Comparison of ENCODE assay signal across 15 cellular contexts in genomic region chr19:28715157-28715556, GRCh38.
"Had no signal": no experiment of that assay in that cellular context is flagged by ENCODE, and none has a peak within 500 bp of the region (broad histone marks: within the 10 kb centered on the region; RNA-seq: fewer than 3 reads in every experiment).

No MANE protein-coding gene starts in this region.

- H3K36me3 ChIP-seq: left lung, neutrophil, ovary, right atrium auricular region, tibial nerve had no signal

- ATAC-seq: left lung, psoas muscle had no signal

- H3K4me3 ChIP-seq: left lung, ovary, psoas muscle, right atrium auricular region, tibial nerve had no signal

- H3K27ac ChIP-seq: left lung, neutrophil, ovary, psoas muscle, right atrium auricular region, tibial nerve had no signal

- H3K27me3 ChIP-seq: left lung, neutrophil, ovary, right atrium auricular region, tibial nerve had no signal

- H3K4me1 ChIP-seq: left lung, psoas muscle, right atrium auricular region, tibial nerve had no signal

- DNase-seq: activated CD4-positive, alpha-beta T cell treated with anti-CD3 and anti-CD28 coated beads for 1 hour; activated CD4-positive, alpha-beta T cell treated with anti-CD3 and anti-CD28 coated beads, Interleukin-2, amount 50 U/mL, for 1 hour; activated T-cell treated with anti-CD3 and anti-CD28 coated beads, Interleukin-2, amount 50 U/mL, for 1 hour; aorta; caudate nucleus; effector CD8-positive, alpha-beta T cell; erythroblast; foreskin fibroblast; left lung; ovary; psoas muscle; stimulated activated CD4-positive, alpha-beta T cell treated with anti-CD3 and anti-CD28 coated beads, Interleukin-12 subunit alpha, Interleukin-12 subunit beta, amount 100 ng/mL, for 4 hours had no signal

- H3K9me3 ChIP-seq: left lung, neutrophil, ovary, psoas muscle, right atrium auricular region, tibial nerve had no signal
